Comparison of ENCODE assay signal across 24 cellular contexts in genomic region chr4:25580633-25581467, GRCh38.
DNase-seq lines count a peak whose midpoint lies in the region; ATAC-seq, FAIRE-seq and TF ChIP-seq lines count a peak whose summit lies in the region.
"Had no signal": no experiment of that assay in that cellular context is flagged by ENCODE, and none has a peak within 500 bp of the region (broad histone marks: within the 10 kb centered on the region; RNA-seq: fewer than 3 reads in every experiment).

No MANE protein-coding gene starts in this region.

- no peak overlapping the region for H3K4me3 Mint-ChIP-seq in stimulated activated effector memory CD8-positive, alpha-beta T cell treated with anti-CD3 and anti-CD28 coated beads, Interleukin-12 subunit alpha, Interleukin-12 subunit beta, amount 100 ng/mL, for 72 hours
- H3K4me3 Mint-ChIP-seq in stimulated activated memory B cell treated with anti-CD40 and anti-IgM and Interleukin-4, amounts not matched to agents 10 μg/mL and 1 μg/mL and 100 μg/mL, for 72 hours: no peak overlapping the region
- H3K4me3 Mint-ChIP-seq: activated naive CD4-positive, alpha-beta T cell treated with anti-CD3 and anti-CD28 coated beads, Interleukin-2, amount 10 ng/mL, durations not matched to agents 7 days and 5 days had no signal

- H3K27me3 Mint-ChIP-seq in stimulated activated memory B cell treated with anti-CD40 and anti-IgM and Interleukin-4, amounts not matched to agents 10 μg/mL and 1 μg/mL and 100 μg/mL, for 72 hours: no peaks in the 10 kb centered on the region
- H3K27me3 Mint-ChIP-seq: activated naive CD4-positive, alpha-beta T cell treated with anti-CD3 and anti-CD28 coated beads, Interleukin-2, amount 10 ng/mL, durations not matched to agents 7 days and 5 days had no signal

- H3K4me3 ChIP-seq in HUES64 (ENCODE audit: low read length) (no peak overlapping the region), K562 (no peak overlapping the region), mucosa of descending colon (no peak overlapping the region), SJCRH30 (no peak overlapping the region)
- H3K4me3 ChIP-seq: heart right ventricle had no signal

- TF ChIP-seq CTCF in K562 (IDR thresholded peaks at IDR 0.05 in 2 of 3, conservative IDR thresholded peaks at IDR 0.05 in 1 of 3; ENCODE audit: insufficient read depth in 2 of 3, low read depth in 1 of 3, low read length in 3 of 3) (no peak), mucosa of descending colon (IDR thresholded peaks at IDR 0.05) (no peak)

- DNase-seq in K562 (ENCODE audit: extremely low read depth in 1 of 4, low spot score in 3 of 4) (no peak), mucosa of descending colon (no peak), NAMALWA (ENCODE audit: low spot score) (no peak), SJCRH30 (no peak)
- DNase-seq in stimulated activated effector memory CD8-positive, alpha-beta T cell treated with anti-CD3 and anti-CD28 coated beads, Interleukin-12 subunit alpha, Interleukin-12 subunit beta, amount 100 ng/mL, for 72 hours (ENCODE audit: low spot score in 2 of 2): no peak
- DNase-seq: activated CD4-positive, alpha-beta T cell treated with anti-CD3 and anti-CD28 coated beads, Interleukin-2, amount 50 U/mL, for 48 hours; activated naive CD4-positive, alpha-beta T cell treated with anti-CD3 and anti-CD28 coated beads, Interleukin-2, amount 10 ng/mL, durations not matched to agents 7 days and 5 days; amygdala; C1 segment of cervical spinal cord; Caco-2; foreskin fibroblast; heart right ventricle; NCI-H1105; NCI-H187 treated with DMSO at 0.1 percent for 48 hours; NCI-H2171 treated with DMSO at 0.1 percent for 48 hours; NCI-H510A treated with DMSO at 0.1 percent for 48 hours; occipital lobe; PC-3; SHP77 had no signal

- H3K4me2 ChIP-seq in K562 (ENCODE audit: insufficient read depth, low read length): no peak overlapping the region

- 80% methylated on average over 23 of the region's 23 CpGs for WGBS in HUES64
- WGBS in K562 (ENCODE audit: insufficient coverage, low coverage, missing lambda C conversion rate): under 1% methylated on average over 23 of the region's 23 CpGs

- H3K27me3 ChIP-seq in HUES64 (ENCODE audit: insufficient read depth, low read length): no peaks in the 10 kb centered on the region
- H3K27me3 ChIP-seq in K562 (ENCODE audit: control insufficient read depth in 2 of 2, insufficient read depth in 2 of 2, low read length in 2 of 2): peaks cover 9 to 29% of the 10 kb centered on the region in 2 experiments
- no peaks in the 10 kb centered on the region for H3K27me3 ChIP-seq in SJCRH30

- no peaks in the 10 kb centered on the region for H3K4me1 Mint-ChIP-seq in stimulated activated effector memory CD8-positive, alpha-beta T cell treated with anti-CD3 and anti-CD28 coated beads, Interleukin-12 subunit alpha, Interleukin-12 subunit beta, amount 100 ng/mL, for 72 hours
- H3K4me1 Mint-ChIP-seq in stimulated activated memory B cell treated with anti-CD40 and anti-IgM and Interleukin-4, amounts not matched to agents 10 μg/mL and 1 μg/mL and 100 μg/mL, for 72 hours: no peaks in the 10 kb centered on the region
- H3K4me1 Mint-ChIP-seq: activated naive CD4-positive, alpha-beta T cell treated with anti-CD3 and anti-CD28 coated beads, Interleukin-2, amount 10 ng/mL, durations not matched to agents 7 days and 5 days had no signal

- no peaks in the 10 kb centered on the region for H3K9me3 Mint-ChIP-seq in stimulated activated effector memory CD8-positive, alpha-beta T cell treated with anti-CD3 and anti-CD28 coated beads, Interleukin-12 subunit alpha, Interleukin-12 subunit beta, amount 100 ng/mL, for 72 hours
- no peaks in the 10 kb centered on the region for H3K9me3 Mint-ChIP-seq in stimulated activated memory B cell treated with anti-CD40 and anti-IgM and Interleukin-4, amounts not matched to agents 10 μg/mL and 1 μg/mL and 100 μg/mL, for 72 hours
- H3K9me3 Mint-ChIP-seq: activated naive CD4-positive, alpha-beta T cell treated with anti-CD3 and anti-CD28 coated beads, Interleukin-2, amount 10 ng/mL, durations not matched to agents 7 days and 5 days had no signal

- no peaks in the 10 kb centered on the region for H3K79me2 ChIP-seq in K562 (ENCODE audit: control insufficient read depth, insufficient read depth, low read length)

- 0 out of 2 replicates have a peak, but pooled peaks cover 3% of the 10 kb centered on the region for H4K20me1 ChIP-seq in K562 (replicated peaks; ENCODE audit: control insufficient read depth, insufficient read depth, low read length)

- intact Hi-C loops in K562 (cut with micrococcal nuclease) (no loop called here), mucosa of descending colon (cut with DNase I, micrococcal nuclease) (no loop called here)

- H3K9me1 ChIP-seq in K562 (ENCODE audit: control insufficient read depth, insufficient read depth, low read length): no peaks in the 10 kb centered on the region

- H3K36me3 ChIP-seq in HUES64 (ENCODE audit: insufficient read depth, low read length) (no peaks in the 10 kb centered on the region), K562 (ENCODE audit: control insufficient read depth, insufficient read depth, low read length) (no peaks in the 10 kb centered on the region), mucosa of descending colon (ENCODE audit: low read depth) (no peaks in the 10 kb centered on the region), SJCRH30 (no peaks in the 10 kb centered on the region)
- H3K36me3 ChIP-seq: heart right ventricle had no signal

- ATAC-seq in K562 (0 out of 3 replicates have a peak, but pooled peaks have one; percentile 26), mucosa of descending colon (peak; percentile 49)
- ATAC-seq in stimulated activated effector memory CD8-positive, alpha-beta T cell treated with anti-CD3 and anti-CD28 coated beads, Interleukin-12 subunit alpha, Interleukin-12 subunit beta, amount 100 ng/mL, for 72 hours: peak; percentile 13
- no peak for ATAC-seq in stimulated activated memory B cell treated with anti-CD40 and anti-IgM and Interleukin-4, amounts not matched to agents 10 μg/mL and 1 μg/mL and 100 μg/mL, for 72 hours
- ATAC-seq: esophagus mucosa, heart right ventricle, PC-3 had no signal

- TF ChIP-seq EP300 in K562 (IDR thresholded peaks at IDR 0.05; ENCODE audit: low read length): no peak

- FAIRE-seq in K562 (lab: Jason Lieb, UNC): no peak
- FAIRE-seq: bronchial epithelial cell, colon had no signal

- H3K27ac ChIP-seq in HUES64 (ENCODE audit: low read depth, low read length): no peak overlapping the region
- H3K27ac ChIP-seq in K562 (ENCODE audit: extremely low read depth, low read depth, low read length): no peak overlapping the region
- no peak overlapping the region for H3K27ac ChIP-seq in SJCRH30
- H3K27ac ChIP-seq: heart right ventricle had no signal

- H3K9me3 ChIP-seq in HUES64 (ENCODE audit: insufficient read depth, low read depth, low read length) (no peaks in the 10 kb centered on the region), K562 (replicated peaks; ENCODE audit: control insufficient read depth, insufficient read depth, low read depth, low read length) (no peaks in the 10 kb centered on the region), mucosa of descending colon (no peaks in the 10 kb centered on the region), SJCRH30 (replicated peaks) (no peaks in the 10 kb centered on the region)
- H3K9me3 ChIP-seq: Caco-2, heart right ventricle had no signal

- TF ChIP-seq POLR2A in K562 (conservative IDR thresholded peaks at IDR 0.05): no peak

- POLR2A ChIA-PET in K562 (lab: Yijun Ruan, JAX): no interaction called here

- CTCF ChIA-PET in K562 (lab: Yijun Ruan, JAX; ENCODE audit: low intra/inter-chr PET ratio): no interaction called here

- TF ChIP-seq RAD21 in K562 (CRISPR knock-in tag; conservative IDR thresholded peaks at IDR 0.05 in 1 of 2, IDR thresholded peaks at IDR 0.05 in 1 of 2): no peak

- in situ Hi-C loops in K562 (cut with MboI): no loop called here

- no peak overlapping the region for H2AFZ ChIP-seq in K562 (ENCODE audit: low read depth, low read length)

- no peak overlapping the region for H3K27ac Mint-ChIP-seq in stimulated activated effector memory CD8-positive, alpha-beta T cell treated with anti-CD3 and anti-CD28 coated beads, Interleukin-12 subunit alpha, Interleukin-12 subunit beta, amount 100 ng/mL, for 72 hours
- H3K27ac Mint-ChIP-seq in stimulated activated memory B cell treated with anti-CD40 and anti-IgM and Interleukin-4, amounts not matched to agents 10 μg/mL and 1 μg/mL and 100 μg/mL, for 72 hours: no peak overlapping the region
- H3K27ac Mint-ChIP-seq: activated naive CD4-positive, alpha-beta T cell treated with anti-CD3 and anti-CD28 coated beads, Interleukin-2, amount 10 ng/mL, durations not matched to agents 7 days and 5 days had no signal

- no TSS peak for BruUV-seq in K562 (replicated peaks; lab: Mats Ljungman, UMichigan)

- H3K9ac ChIP-seq in HUES64 (ENCODE audit: low read depth, low read length): peak overlapping the region; percentile 38; the same call in 1 of the 2 replicates
- H3K9ac ChIP-seq in K562 (ENCODE audit: insufficient read depth in 1 of 2, low read depth in 2 of 2, low read length in 2 of 2): no peak overlapping the region

- H3K36me3 Mint-ChIP-seq in stimulated activated effector memory CD8-positive, alpha-beta T cell treated with anti-CD3 and anti-CD28 coated beads, Interleukin-12 subunit alpha, Interleukin-12 subunit beta, amount 100 ng/mL, for 72 hours: no peaks in the 10 kb centered on the region
- no peaks in the 10 kb centered on the region for H3K36me3 Mint-ChIP-seq in stimulated activated memory B cell treated with anti-CD40 and anti-IgM and Interleukin-4, amounts not matched to agents 10 μg/mL and 1 μg/mL and 100 μg/mL, for 72 hours
- H3K36me3 Mint-ChIP-seq: activated naive CD4-positive, alpha-beta T cell treated with anti-CD3 and anti-CD28 coated beads, Interleukin-2, amount 10 ng/mL, durations not matched to agents 7 days and 5 days had no signal

- H3K4me1 ChIP-seq in HUES64 (ENCODE audit: insufficient read depth, low read length) (peaks cover 33% of the 10 kb centered on the region), K562 (replicated peaks in 1 of 2; ENCODE audit: control insufficient read depth in 2 of 2, insufficient read depth in 2 of 2, low read length in 2 of 2) (no peaks in the 10 kb centered on the region), mucosa of descending colon (ENCODE audit: low read depth) (no peaks in the 10 kb centered on the region), SJCRH30 (no peaks in the 10 kb centered on the region)
- H3K4me1 ChIP-seq: Caco-2, heart right ventricle had no signal

TF ChIP-seq in K562, 482 proteins besides CTCF, POLR2A, EP300 and RAD21:
- TF ChIP-seq THRAP3 (IDR thresholded peaks at IDR 0.05; ENCODE audit: borderline replicate concordance): no peak
- no peak for TF ChIP-seq ELF1 (tag; IDR thresholded peaks at IDR 0.05)
